Comparison of ENCODE assay signal across 13 cellular contexts in genomic region chr15:59524331-59524731, GRCh38.
DNase-seq lines count a peak whose midpoint lies in the region; ATAC-seq and TF ChIP-seq lines count a peak whose summit lies in the region.
"Had no signal": no experiment of that assay in that cellular context is flagged by ENCODE, and none has a peak within 500 bp of the region (broad histone marks: within the 10 kb centered on the region; RNA-seq: fewer than 3 reads in every experiment).

No MANE protein-coding gene starts in this region.

- H3K4me3 ChIP-seq in BLaER1 (no peak overlapping the region), lower leg skin (ENCODE audit: low read depth, poor library complexity, severe bottlenecking) (no peak overlapping the region)
- H3K4me3 ChIP-seq: esophagus squamous epithelium had no signal

- H4K20me1 ChIP-seq in BLaER1 = no peaks in the 10 kb centered on the region

- peaks cover 31% of the 10 kb centered on the region for H3K4me1 ChIP-seq in BLaER1

- no peaks in the 10 kb centered on the region for H3K36me3 Mint-ChIP-seq in activated B cell treated with CpG ODN at 0.5 μM for 24 hours (ENCODE audit: low read depth)
- H3K36me3 Mint-ChIP-seq in naive thymus-derived CD8-positive, alpha-beta T cell = no peaks in the 10 kb centered on the region
- H3K36me3 Mint-ChIP-seq: stimulated activated effector memory CD8-positive, alpha-beta T cell treated with anti-CD3 and anti-CD28 coated beads, Interleukin-12 subunit alpha, Interleukin-12 subunit beta, amount 100 ng/mL, for 72 hours had no signal

- no peak for TF ChIP-seq POLR2A in GM18505 (IDR thresholded peaks at IDR 0.05; ENCODE audit: borderline replicate concordance, extremely low read depth, insufficient read depth, insufficient read length)
- TF ChIP-seq POLR2A in lower leg skin (IDR thresholded peaks at IDR 0.05) = no peak

- CTCF ChIA-PET in activated B cell treated with CpG ODN at 0.5 μM for 24 hours (lab: Charles Lee) = interaction anchor here (0.6 to 2.7 kb wide), 5 partner anchors 9 to 567 kb away, joined by 3 to 23 read pairs (median 5); no protein-coding TSS in a partner anchor

- no peak for TF ChIP-seq CTCF in activated B cell treated with CpG ODN at 0.5 μM for 24 hours (IDR thresholded peaks at IDR 0.05)
- TF ChIP-seq CTCF in lower leg skin (IDR thresholded peaks at IDR 0.05) = no peak

- no peaks in the 10 kb centered on the region for H3K9me3 ChIP-seq in BLaER1
- H3K9me3 ChIP-seq: esophagus squamous epithelium had no signal

- H3K27ac ChIP-seq in BLaER1 = no peak overlapping the region
- H3K27ac ChIP-seq: esophagus squamous epithelium had no signal

- H3K27ac Mint-ChIP-seq in activated B cell treated with CpG ODN at 0.5 μM for 24 hours = peak overlapping the region; percentile 87
- H3K27ac Mint-ChIP-seq in naive thymus-derived CD8-positive, alpha-beta T cell = peak overlapping the region; percentile 52 to 91 (median 80)
- H3K27ac Mint-ChIP-seq: stimulated activated effector memory CD8-positive, alpha-beta T cell treated with anti-CD3 and anti-CD28 coated beads, Interleukin-12 subunit alpha, Interleukin-12 subunit beta, amount 100 ng/mL, for 72 hours had no signal

- ATAC-seq in activated B cell treated with CpG ODN at 0.5 μM for 24 hours (ENCODE audit: low read depth) (no peak), GM18505 (IDR thresholded peaks at IDR 0.05; ENCODE audit: unreplicated experiment) (no peak)
- peak; percentile 48 to 51 for ATAC-seq in naive thymus-derived CD8-positive, alpha-beta T cell
- ATAC-seq: stimulated activated effector memory CD8-positive, alpha-beta T cell treated with anti-CD3 and anti-CD28 coated beads, Interleukin-12 subunit alpha, Interleukin-12 subunit beta, amount 100 ng/mL, for 72 hours had no signal

- H3K36me3 ChIP-seq in BLaER1 = no peaks in the 10 kb centered on the region
- H3K36me3 ChIP-seq: esophagus squamous epithelium had no signal

- H3K4me2 ChIP-seq in BLaER1 = peak overlapping the region; percentile 56

- peak overlapping the region; percentile 21 for H3K4me3 Mint-ChIP-seq in activated B cell treated with CpG ODN at 0.5 μM for 24 hours
- peak overlapping the region; percentile 38 to 81 (median 59) for H3K4me3 Mint-ChIP-seq in naive thymus-derived CD8-positive, alpha-beta T cell
- H3K4me3 Mint-ChIP-seq: activated T-cell treated with anti-CD3 and anti-CD28 coated beads, Interleukin-2, amount 50 U/mL, for 4 hours; stimulated activated effector memory CD8-positive, alpha-beta T cell treated with anti-CD3 and anti-CD28 coated beads, Interleukin-12 subunit alpha, Interleukin-12 subunit beta, amount 100 ng/mL, for 72 hours had no signal

- DNase-seq in GF-D8 (lab: John Stamatoyannopoulos, UW) = peak; percentile 12
- DNase-seq in activated B cell treated with CpG ODN at 0.5 μM for 24 hours = no peak
- peak in 7 of 10 donors; percentile 12 to 65 (median 29) for DNase-seq in naive thymus-derived CD8-positive, alpha-beta T cell
- DNase-seq in iPS-NIHi7 (ENCODE audit: extremely low spot score) = no peak
- DNase-seq in HT-29 (ENCODE audit: low spot score) = no peak
- DNase-seq in lower leg skin (ENCODE audit: low spot score in 2 of 2) = no peak
- DNase-seq: activated T-cell treated with anti-CD3 and anti-CD28 coated beads, Interleukin-2, amount 50 U/mL, for 4 hours; esophagus squamous epithelium; NCI-H2081; RPMI8226 had no signal

- H3K9ac ChIP-seq in BLaER1 = 0 out of 2 replicates have a peak overlapping the region, but pooled peaks have one; percentile 20

- 67 to 77% methylated on average over 5 of the region's 5 CpGs for WGBS in lower leg skin, 2 donors

- no peaks in the 10 kb centered on the region for H3K9me3 Mint-ChIP-seq in activated B cell treated with CpG ODN at 0.5 μM for 24 hours
- no peaks in the 10 kb centered on the region for H3K9me3 Mint-ChIP-seq in naive thymus-derived CD8-positive, alpha-beta T cell
- H3K9me3 Mint-ChIP-seq: activated T-cell treated with anti-CD3 and anti-CD28 coated beads, Interleukin-2, amount 50 U/mL, for 4 hours; stimulated activated effector memory CD8-positive, alpha-beta T cell treated with anti-CD3 and anti-CD28 coated beads, Interleukin-12 subunit alpha, Interleukin-12 subunit beta, amount 100 ng/mL, for 72 hours had no signal

- POLR2A ChIA-PET in activated B cell treated with CpG ODN at 0.5 μM for 24 hours (lab: Charles Lee) = interaction anchor here (1.1 to 1.3 kb wide), 2 partner anchors 157 to 753 kb away, joined by 3 to 4 read pairs; partner anchors contain the start of gene MINDY2
- POLR2A ChIA-PET in naive thymus-derived CD8-positive, alpha-beta T cell (lab: Charles Lee) = interaction anchor here (0.6 to 1.4 kb wide), 10 partner anchors 8 to 590 kb away, joined by 3 to 6 read pairs (median 3); partner anchors contain the start of gene GTF2A2

- no peaks in the 10 kb centered on the region for H3K27me3 Mint-ChIP-seq in activated B cell treated with CpG ODN at 0.5 μM for 24 hours
- peaks cover 0 to 3% (median 0%) of the 10 kb centered on the region in 5 donors for H3K27me3 Mint-ChIP-seq in naive thymus-derived CD8-positive, alpha-beta T cell

- intact Hi-C loops in activated B cell treated with CpG ODN at 0.5 μM for 24 hours (cut with micrococcal nuclease) (no loop called here), lower leg skin (cut with DNase I; ENCODE audit: low total_unique reads) (no loop called here)

- no peaks in the 10 kb centered on the region for H3K27me3 ChIP-seq in BLaER1
- H3K27me3 ChIP-seq: esophagus squamous epithelium had no signal

- peaks cover 63% of the 10 kb centered on the region for H3K4me1 Mint-ChIP-seq in activated B cell treated with CpG ODN at 0.5 μM for 24 hours
- H3K4me1 Mint-ChIP-seq in naive thymus-derived CD8-positive, alpha-beta T cell = peaks cover 23 to 57% (median 43%) of the 10 kb centered on the region in 4 donors

Comparison
In these comparisons a context has a peak if more than half of its experiments do, and no peak if none do; other contexts are left out.
1. DNase-seq: peak in GF-D8 (single experiment) and naive thymus-derived CD8-positive, alpha-beta T cell (7 of 10); none in activated B cell treated with CpG ODN at 0.5 μM for 24 hours (single experiment), iPS-NIHi7 (single experiment), HT-29 (single experiment) and lower leg skin (0 of 2).
2. ATAC-seq: peak in naive thymus-derived CD8-positive, alpha-beta T cell (2 of 2); none in activated B cell treated with CpG ODN at 0.5 μM for 24 hours (single experiment) and GM18505 (single experiment).